28 cellular contexts compared by ENCODE assay signal in the genomic region with DNA sequence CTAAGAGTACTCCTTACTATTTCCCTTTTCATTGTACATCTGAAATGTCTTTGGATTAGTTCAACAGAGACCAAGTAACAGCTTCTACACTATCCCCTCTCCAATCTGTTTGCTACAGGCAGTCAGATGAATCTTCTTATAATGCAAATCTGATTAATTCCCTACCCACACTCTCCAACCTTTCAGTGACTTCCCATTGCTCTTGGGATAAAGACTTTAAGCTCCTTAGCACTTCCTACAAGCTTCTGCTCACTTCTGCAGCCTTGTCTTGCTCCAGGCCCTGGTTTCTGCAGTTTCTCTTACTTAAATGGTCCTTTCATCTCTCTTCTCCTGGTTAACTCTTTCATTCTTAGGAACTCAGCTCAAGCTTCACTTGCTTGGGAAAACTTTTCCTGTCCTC.
"Had no signal": no experiment of that assay in that cellular context is flagged by ENCODE, and none has a peak within 500 bp of the region (broad histone marks: within the 10 kb centered on the region; RNA-seq: fewer than 3 reads in every experiment).

No MANE protein-coding gene starts in this region.

- H3K27ac ChIP-seq: colonic mucosa, epithelial cell of prostate, gastrocnemius medialis, prostate gland, sigmoid colon, testis, tibial artery had no signal

- H3K36me3 Mint-ChIP-seq: memory B cell; naive B cell; natural killer cell treated with Interleukin-12 subunit alpha and Interleukin-12 subunit beta and Interleukin-15 and Interleukin-18, amount 100 ng/mL, for 72 hours; stimulated activated memory B cell treated with anti-CD40 and anti-IgM and Interleukin-4, amounts not matched to agents 10 μg/mL and 1 μg/mL and 100 μg/mL, for 72 hours; type B pancreatic cell had no signal

- H3K9me3 ChIP-seq: colonic mucosa, gastrocnemius medialis, mucosa of descending colon, prostate gland, sigmoid colon, testis, tibial artery had no signal

- H3K27ac Mint-ChIP-seq: dendritic cell treated with granulocyte-macrophage colony-stimulating factor and Interleukin-4, amounts not matched to agents 40 ng/mL and 50 ng/mL, for 4 days; endodermal cell; memory B cell; naive B cell; natural killer cell treated with Interleukin-12 subunit alpha and Interleukin-12 subunit beta and Interleukin-15 and Interleukin-18, amount 100 ng/mL, for 72 hours; stimulated activated memory B cell treated with anti-CD40 and anti-IgM and Interleukin-4, amounts not matched to agents 10 μg/mL and 1 μg/mL and 100 μg/mL, for 72 hours; type B pancreatic cell had no signal

- H3K36me3 ChIP-seq: colonic mucosa, gastrocnemius medialis, prostate gland, sigmoid colon, tibial artery had no signal

- H3K27me3 ChIP-seq: colonic mucosa, gastrocnemius medialis, sigmoid colon, testis, tibial artery had no signal

- H3K4me1 ChIP-seq: colonic mucosa, gastrocnemius medialis, prostate gland, sigmoid colon, testis, tibial artery had no signal

- ATAC-seq: esophagus mucosa; gastrocnemius medialis; left lobe of liver; mucosa of descending colon; natural killer cell treated with Interleukin-12 subunit alpha and Interleukin-12 subunit beta and Interleukin-15 and Interleukin-18, amount 100 ng/mL, for 72 hours; right cardiac atrium; stimulated activated memory B cell treated with anti-CD40 and anti-IgM and Interleukin-4, amounts not matched to agents 10 μg/mL and 1 μg/mL and 100 μg/mL, for 72 hours; stimulated activated naive CD8-positive, alpha-beta T cell treated with anti-CD3 and anti-CD28 coated beads, Interleukin-15, Interleukin-2, amounts not matched to agents 100 U/mL and 50 U/mL, for 24 hours had no signal

- H3K4me1 Mint-ChIP-seq: memory B cell; naive B cell; neural crest cell; stimulated activated memory B cell treated with anti-CD40 and anti-IgM and Interleukin-4, amounts not matched to agents 10 μg/mL and 1 μg/mL and 100 μg/mL, for 72 hours had no signal

- H3K27me3 Mint-ChIP-seq: dendritic cell treated with granulocyte-macrophage colony-stimulating factor and Interleukin-4, amounts not matched to agents 40 ng/mL and 50 ng/mL, for 4 days; memory B cell; naive B cell; natural killer cell treated with Interleukin-12 subunit alpha and Interleukin-12 subunit beta and Interleukin-15 and Interleukin-18, amount 100 ng/mL, for 72 hours; stimulated activated memory B cell treated with anti-CD40 and anti-IgM and Interleukin-4, amounts not matched to agents 10 μg/mL and 1 μg/mL and 100 μg/mL, for 72 hours; type B pancreatic cell had no signal

- H3K4me3 ChIP-seq: colonic mucosa, gastrocnemius medialis, lung, mucosa of descending colon, prostate gland, sigmoid colon, testis, tibial artery had no signal

- DNase-seq: colonic mucosa; effector CD8-positive, alpha-beta T cell; endodermal cell; foreskin fibroblast; gastrocnemius medialis; head of caudate nucleus; kidney; mucosa of descending colon; naive B cell; nucleus accumbens; right cardiac atrium; sigmoid colon; stimulated activated CD4-positive, alpha-beta T cell treated with anti-CD3 and anti-CD28 coated beads, Interleukin-4, amount 100 ng/mL, for 4 hours; stimulated activated naive CD8-positive, alpha-beta T cell treated with anti-CD3 and anti-CD28 coated beads, Interleukin-15, Interleukin-2, amounts not matched to agents 100 U/mL and 50 U/mL, for 24 hours; substantia nigra; testis; tibial artery had no signal

- H3K9me3 Mint-ChIP-seq: dendritic cell treated with granulocyte-macrophage colony-stimulating factor and Interleukin-4, amounts not matched to agents 40 ng/mL and 50 ng/mL, for 4 days; endodermal cell; neural crest cell; stimulated activated memory B cell treated with anti-CD40 and anti-IgM and Interleukin-4, amounts not matched to agents 10 μg/mL and 1 μg/mL and 100 μg/mL, for 72 hours; type B pancreatic cell had no signal

- H3K4me3 Mint-ChIP-seq: dendritic cell treated with granulocyte-macrophage colony-stimulating factor and Interleukin-4, amounts not matched to agents 40 ng/mL and 50 ng/mL, for 4 days; endodermal cell; memory B cell; naive B cell; natural killer cell treated with Interleukin-12 subunit alpha and Interleukin-12 subunit beta and Interleukin-15 and Interleukin-18, amount 100 ng/mL, for 72 hours; neural crest cell; stimulated activated memory B cell treated with anti-CD40 and anti-IgM and Interleukin-4, amounts not matched to agents 10 μg/mL and 1 μg/mL and 100 μg/mL, for 72 hours; type B pancreatic cell had no signal
